In genomic region chr12:34306133-34306830, GRCh38 we compare ENCODE assay signal across 21 cellular contexts.
"Had no signal": no experiment of that assay in that cellular context is flagged by ENCODE, and none has a peak within 500 bp of the region (broad histone marks: within the 10 kb centered on the region; RNA-seq: fewer than 3 reads in every experiment).

No MANE protein-coding gene starts in this region.

- H3K27ac ChIP-seq: Peyer's patch, SJSA1, SK-N-MC had no signal

- H3K4me3 ChIP-seq: Peyer's patch, SJSA1, SK-N-MC had no signal

- H3K4me1 ChIP-seq: Peyer's patch, SJSA1 had no signal

- DNase-seq: KBM-7, MV-4-11, NCI-H1048, NCI-H1105, NCI-H1417, NCI-H146, NCI-H1694 treated with DMSO at 0.1 percent for 48 hours, NCI-H1930, NCI-H2081, NCI-H2171, NCI-H226, NCI-H446, NCI-H510A, NCI-H524 treated with DMSO at 0.1 percent for 48 hours, NCI-H69, NCI-H774, Peyer's patch, Right ventricle myocardium superior, SIG-M5 had no signal

- H3K36me3 ChIP-seq: Peyer's patch, SJSA1 had no signal

- H3K27me3 ChIP-seq: Peyer's patch, SJSA1 had no signal
